Comparison of ENCODE assay signal across 1 cellular context in the genomic region with DNA sequence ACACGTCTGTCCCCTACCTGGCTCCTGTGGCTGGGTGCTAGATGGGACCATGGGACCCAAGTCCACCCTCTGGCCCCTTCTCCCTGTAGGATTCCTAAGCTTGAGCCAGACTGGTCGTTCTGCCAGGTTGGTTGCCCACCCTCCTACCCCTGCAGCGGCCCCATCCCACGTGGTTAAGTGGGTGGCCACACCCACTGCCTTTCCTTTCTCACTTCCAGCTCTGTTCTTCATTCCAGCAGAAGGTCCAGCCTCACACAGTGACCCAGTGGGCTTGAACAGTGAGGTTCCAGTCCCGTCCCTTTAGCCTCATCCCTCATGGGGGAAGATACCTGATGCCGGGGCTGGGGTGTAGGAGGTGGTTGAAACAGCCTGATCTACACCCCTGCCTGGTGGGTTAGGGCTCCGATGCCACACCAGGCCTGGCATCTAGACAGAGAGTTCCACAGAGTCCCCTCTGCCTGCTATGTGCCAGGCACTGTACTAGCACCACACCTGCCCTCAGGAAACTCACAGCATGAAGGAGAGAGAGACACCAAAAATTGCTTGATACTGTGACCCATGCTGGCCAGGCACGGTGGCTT.
TF ChIP-seq lines count a peak whose summit lies in the region.

No MANE protein-coding gene starts in this region.

TF ChIP-seq in A549, 52 proteins besides CTCF, POLR2A, EP300 and RAD21 (continued from another document):
- TF ChIP-seq, protein P1, sequence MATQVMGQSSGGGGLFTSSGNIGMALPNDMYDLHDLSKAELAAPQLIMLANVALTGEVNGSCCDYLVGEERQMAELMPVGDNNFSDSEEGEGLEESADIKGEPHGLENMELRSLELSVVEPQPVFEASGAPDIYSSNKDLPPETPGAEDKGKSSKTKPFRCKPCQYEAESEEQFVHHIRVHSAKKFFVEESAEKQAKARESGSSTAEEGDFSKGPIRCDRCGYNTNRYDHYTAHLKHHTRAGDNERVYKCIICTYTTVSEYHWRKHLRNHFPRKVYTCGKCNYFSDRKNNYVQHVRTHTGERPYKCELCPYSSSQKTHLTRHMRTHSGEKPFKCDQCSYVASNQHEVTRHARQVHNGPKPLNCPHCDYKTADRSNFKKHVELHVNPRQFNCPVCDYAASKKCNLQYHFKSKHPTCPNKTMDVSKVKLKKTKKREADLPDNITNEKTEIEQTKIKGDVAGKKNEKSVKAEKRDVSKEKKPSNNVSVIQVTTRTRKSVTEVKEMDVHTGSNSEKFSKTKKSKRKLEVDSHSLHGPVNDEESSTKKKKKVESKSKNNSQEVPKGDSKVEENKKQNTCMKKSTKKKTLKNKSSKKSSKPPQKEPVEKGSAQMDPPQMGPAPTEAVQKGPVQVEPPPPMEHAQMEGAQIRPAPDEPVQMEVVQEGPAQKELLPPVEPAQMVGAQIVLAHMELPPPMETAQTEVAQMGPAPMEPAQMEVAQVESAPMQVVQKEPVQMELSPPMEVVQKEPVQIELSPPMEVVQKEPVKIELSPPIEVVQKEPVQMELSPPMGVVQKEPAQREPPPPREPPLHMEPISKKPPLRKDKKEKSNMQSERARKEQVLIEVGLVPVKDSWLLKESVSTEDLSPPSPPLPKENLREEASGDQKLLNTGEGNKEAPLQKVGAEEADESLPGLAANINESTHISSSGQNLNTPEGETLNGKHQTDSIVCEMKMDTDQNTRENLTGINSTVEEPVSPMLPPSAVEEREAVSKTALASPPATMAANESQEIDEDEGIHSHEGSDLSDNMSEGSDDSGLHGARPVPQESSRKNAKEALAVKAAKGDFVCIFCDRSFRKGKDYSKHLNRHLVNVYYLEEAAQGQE (IDR thresholded peaks at IDR 0.05), result no peak
- TF ChIP-seq NPAS2 (CRISPR knock-in tag; IDR thresholded peaks at IDR 0.05; ENCODE audit: borderline replicate concordance) (no peak), EHMT2 (IDR thresholded peaks at IDR 0.05; ENCODE audit: low read depth) (no peak), FOXS1 (CRISPR knock-in tag; IDR thresholded peaks at IDR 0.05) (no peak), FOSB (CRISPR knock-in tag; IDR thresholded peaks at IDR 0.05) (no peak), ZSCAN20 (CRISPR knock-in tag; IDR thresholded peaks at IDR 0.05) (no peak), HDAC2 (IDR thresholded peaks at IDR 0.05) (no peak), ZC3H11A (IDR thresholded peaks at IDR 0.05) (no peak), CBX8 (IDR thresholded peaks at IDR 0.05) (no peak), ZNF302 (CRISPR knock-in tag; IDR thresholded peaks at IDR 0.05) (no peak), MYC (IDR thresholded peaks at IDR 0.05; ENCODE audit: borderline replicate concordance, low read length) (no peak), KDM5A (IDR thresholded peaks at IDR 0.05) (no peak), HOXB13 (CRISPR knock-in tag; IDR thresholded peaks at IDR 0.05; ENCODE audit: low read depth) (no peak)
- TF ChIP-seq, protein P2, sequence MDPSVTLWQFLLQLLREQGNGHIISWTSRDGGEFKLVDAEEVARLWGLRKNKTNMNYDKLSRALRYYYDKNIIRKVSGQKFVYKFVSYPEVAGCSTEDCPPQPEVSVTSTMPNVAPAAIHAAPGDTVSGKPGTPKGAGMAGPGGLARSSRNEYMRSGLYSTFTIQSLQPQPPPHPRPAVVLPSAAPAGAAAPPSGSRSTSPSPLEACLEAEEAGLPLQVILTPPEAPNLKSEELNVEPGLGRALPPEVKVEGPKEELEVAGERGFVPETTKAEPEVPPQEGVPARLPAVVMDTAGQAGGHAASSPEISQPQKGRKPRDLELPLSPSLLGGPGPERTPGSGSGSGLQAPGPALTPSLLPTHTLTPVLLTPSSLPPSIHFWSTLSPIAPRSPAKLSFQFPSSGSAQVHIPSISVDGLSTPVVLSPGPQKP (IDR thresholded peaks at IDR 0.05; ENCODE audit: low read depth, low read length), result no peak
- TF ChIP-seq, protein P3, sequence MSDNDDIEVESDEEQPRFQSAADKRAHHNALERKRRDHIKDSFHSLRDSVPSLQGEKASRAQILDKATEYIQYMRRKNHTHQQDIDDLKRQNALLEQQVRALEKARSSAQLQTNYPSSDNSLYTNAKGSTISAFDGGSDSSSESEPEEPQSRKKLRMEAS (IDR thresholded peaks at IDR 0.05), result no peak
- TF ChIP-seq, protein P4, sequence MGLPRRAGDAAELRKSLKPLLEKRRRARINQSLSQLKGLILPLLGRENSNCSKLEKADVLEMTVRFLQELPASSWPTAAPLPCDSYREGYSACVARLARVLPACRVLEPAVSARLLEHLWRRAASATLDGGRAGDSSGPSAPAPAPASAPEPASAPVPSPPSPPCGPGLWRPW (IDR thresholded peaks at IDR 0.05), result no peak
- TF ChIP-seq, protein P5, sequence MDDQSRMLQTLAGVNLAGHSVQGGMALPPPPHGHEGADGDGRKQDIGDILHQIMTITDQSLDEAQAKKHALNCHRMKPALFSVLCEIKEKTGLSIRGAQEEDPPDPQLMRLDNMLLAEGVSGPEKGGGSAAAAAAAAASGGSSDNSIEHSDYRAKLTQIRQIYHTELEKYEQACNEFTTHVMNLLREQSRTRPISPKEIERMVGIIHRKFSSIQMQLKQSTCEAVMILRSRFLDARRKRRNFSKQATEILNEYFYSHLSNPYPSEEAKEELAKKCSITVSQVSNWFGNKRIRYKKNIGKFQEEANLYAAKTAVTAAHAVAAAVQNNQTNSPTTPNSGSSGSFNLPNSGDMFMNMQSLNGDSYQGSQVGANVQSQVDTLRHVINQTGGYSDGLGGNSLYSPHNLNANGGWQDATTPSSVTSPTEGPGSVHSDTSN (IDR thresholded peaks at IDR 0.05), result no peak
